Comparison of ENCODE assay signal across 9 cellular contexts in genomic region chr14:71604231-71604630, GRCh38.
"Had no signal": no experiment of that assay in that cellular context is flagged by ENCODE, and none has a peak within 500 bp of the region (broad histone marks: within the 10 kb centered on the region; RNA-seq: fewer than 3 reads in every experiment).

No MANE protein-coding gene starts in this region.

- ATAC-seq: HCT116, K562 had no signal

- FAIRE-seq: HTR-8/SVneo, K562 had no signal

- H3K36me3 ChIP-seq: HAP-1 had no signal

- H2AFZ ChIP-seq: GM23248 had no signal

- H3K4me1 ChIP-seq: HAP-1 had no signal

- H3K27ac ChIP-seq: GM23248 had no signal

- H3K9ac ChIP-seq: GM23248 had no signal

- DNase-seq: GM23248, GOT3, H7, HFFc6, IMR-90 had no signal

- H3K4me3 ChIP-seq: GM23248, HAP-1, K562 had no signal
